Comparison of ENCODE assay signal across 8 cellular contexts in the genomic region with DNA sequence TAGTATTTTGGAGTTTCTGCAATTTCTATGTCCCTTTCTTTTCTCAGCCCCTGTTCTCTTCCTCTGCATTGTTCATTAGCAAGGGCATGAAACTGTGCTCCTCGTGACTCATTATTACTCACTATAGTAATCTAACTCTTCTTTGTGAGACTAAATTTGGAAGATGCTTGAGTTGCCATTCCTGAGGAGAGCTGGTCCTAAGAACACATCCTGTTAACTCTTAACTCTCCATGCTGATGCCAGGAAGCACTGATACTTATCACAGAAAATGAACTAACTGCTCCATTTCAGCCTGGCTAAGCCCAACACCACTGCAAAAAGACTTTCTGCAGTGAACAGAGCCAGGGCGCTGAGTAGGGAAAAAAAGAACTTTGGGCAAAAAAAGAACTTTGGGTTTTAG. TPM values are rescaled to one million over a fixed set of nuclear protein-coding genes. Genes with fewer than 3 reads are reported as not detected.
DNase-seq lines count a peak whose midpoint lies in the region; ATAC-seq and TF ChIP-seq lines count a peak whose summit lies in the region.

No MANE protein-coding gene starts in this region.

- in situ Hi-C loops in SK-MEL-5 (cut with HindIII; ENCODE audit: low pct_unique_long_range_greater_than_20kb, low sequenced_read_pairs), result no loop called here

- peak; percentile 89 to 91 for ATAC-seq in activated CD4-positive, CD25-positive, alpha-beta regulatory T cell treated with anti-CD3 and anti-CD28 coated beads, Interleukin-2, amount 50 U/mL, for 24 hours
- ATAC-seq in GM19452 (IDR thresholded peaks at IDR 0.05; ENCODE audit: unreplicated experiment) (no peak), HG03025 (IDR thresholded peaks at IDR 0.05; ENCODE audit: low FRiP score, unreplicated experiment) (no peak)

- no peak overlapping the region for H3K4me3 ChIP-seq in fibroblast of villous mesenchyme (ENCODE audit: low read depth, low read length)

- no peak for TF ChIP-seq CTCF in fibroblast of villous mesenchyme (IDR thresholded peaks at IDR 0.05; ENCODE audit: insufficient read depth, low read depth, low read length)

- no peak for DNase-seq in activated CD4-positive, CD25-positive, alpha-beta regulatory T cell treated with anti-CD3 and anti-CD28 coated beads, Interleukin-2, amount 50 U/mL, for 72 hours
- DNase-seq in SK-MEL-5 (ENCODE audit: low read depth, low spot score) (peak; percentile 87), fibroblast of villous mesenchyme (ENCODE audit: low read depth) (peak; percentile 95), pulmonary artery endothelial cell (ENCODE audit: low read depth, low spot score) (peak; percentile 89), globus pallidus (ENCODE audit: low spot score) (no peak)

RNA-seq across cellular contexts. Expression of gene CSNK1A1, which starts 10.6 kb away (rescaled TPM):
- total RNA-seq in SK-MEL-5 (2014; rRNA removed; shearing (Covaris generic)), result 189 and 195 TPM in 2 replicates
- polyA plus RNA-seq in SK-MEL-5 (2015; cell fraction: cytosol; rRNA removed), result 109 and 141 TPM in 2 replicates
- polyA plus RNA-seq in SK-MEL-5 (2015; cell fraction: nucleus; rRNA removed), result 73.8 and 79.8 TPM in 2 replicates
- total RNA-seq in fibroblast of villous mesenchyme (386 and 487 TPM in 2 replicates), pulmonary artery endothelial cell (454 and 486 TPM in 2 replicates)

RNA-seq across cellular contexts. Expression of gene ARHGEF37, which starts 19.4 kb away (rescaled TPM):
- total RNA-seq in SK-MEL-5 (2014; rRNA removed; shearing (Covaris generic)), result 1.8 and 2.6 TPM in 2 replicates
- polyA plus RNA-seq in SK-MEL-5 (2015; cell fraction: cytosol; rRNA removed), result 1.8 and 2.2 TPM in 2 replicates
- 0.89 and 1.9 TPM in 2 replicates for polyA plus RNA-seq in SK-MEL-5 (2015; cell fraction: nucleus; rRNA removed)
- total RNA-seq in fibroblast of villous mesenchyme (0.43 and 0.64 TPM in 2 replicates), pulmonary artery endothelial cell (7.3 and 9.2 TPM in 2 replicates)

Comparison
In these comparisons a context has a peak if more than half of its experiments do, and no peak if none do; other contexts are left out.
1. ATAC-seq: peak in activated CD4-positive, CD25-positive, alpha-beta regulatory T cell treated with anti-CD3 and anti-CD28 coated beads, Interleukin-2, amount 50 U/mL, for 24 hours (2 of 2); none in GM19452 (single experiment) and HG03025 (single experiment).
2. DNase-seq: peak in SK-MEL-5 (single experiment), fibroblast of villous mesenchyme (single experiment) and pulmonary artery endothelial cell (single experiment); none in activated CD4-positive, CD25-positive, alpha-beta regulatory T cell treated with anti-CD3 and anti-CD28 coated beads, Interleukin-2, amount 50 U/mL, for 72 hours (single experiment) and globus pallidus (single experiment).